Comparison of ENCODE assay signal across 1 cellular context in the genomic region with DNA sequence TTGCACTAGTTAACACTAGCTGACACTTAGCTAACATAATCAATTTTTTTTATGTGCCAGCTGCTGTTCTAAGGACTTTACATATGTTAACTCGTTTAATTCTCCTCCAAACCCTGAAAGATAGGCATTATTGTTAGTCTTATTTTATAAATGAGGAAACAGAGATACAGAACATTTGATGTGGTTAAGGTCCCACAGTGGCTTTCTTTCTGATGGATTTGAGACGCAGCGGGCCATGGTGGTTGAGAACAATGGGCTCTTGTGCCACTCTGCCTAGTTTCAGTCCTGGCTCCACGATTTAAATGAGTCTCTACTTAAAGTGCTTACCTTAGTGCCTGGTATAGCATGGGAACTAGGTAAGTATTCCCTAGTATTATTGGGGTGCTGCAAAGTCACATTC.
A peak's percentile ranks its signal among the peaks of the same experiment; 100 is the strongest.
TF ChIP-seq lines count a peak whose summit lies in the region.

No MANE protein-coding gene starts in this region.

TF ChIP-seq in H1, 55 proteins besides CTCF, POLR2A, EP300 and RAD21 (continued from another document):
- TF ChIP-seq, protein P1, sequence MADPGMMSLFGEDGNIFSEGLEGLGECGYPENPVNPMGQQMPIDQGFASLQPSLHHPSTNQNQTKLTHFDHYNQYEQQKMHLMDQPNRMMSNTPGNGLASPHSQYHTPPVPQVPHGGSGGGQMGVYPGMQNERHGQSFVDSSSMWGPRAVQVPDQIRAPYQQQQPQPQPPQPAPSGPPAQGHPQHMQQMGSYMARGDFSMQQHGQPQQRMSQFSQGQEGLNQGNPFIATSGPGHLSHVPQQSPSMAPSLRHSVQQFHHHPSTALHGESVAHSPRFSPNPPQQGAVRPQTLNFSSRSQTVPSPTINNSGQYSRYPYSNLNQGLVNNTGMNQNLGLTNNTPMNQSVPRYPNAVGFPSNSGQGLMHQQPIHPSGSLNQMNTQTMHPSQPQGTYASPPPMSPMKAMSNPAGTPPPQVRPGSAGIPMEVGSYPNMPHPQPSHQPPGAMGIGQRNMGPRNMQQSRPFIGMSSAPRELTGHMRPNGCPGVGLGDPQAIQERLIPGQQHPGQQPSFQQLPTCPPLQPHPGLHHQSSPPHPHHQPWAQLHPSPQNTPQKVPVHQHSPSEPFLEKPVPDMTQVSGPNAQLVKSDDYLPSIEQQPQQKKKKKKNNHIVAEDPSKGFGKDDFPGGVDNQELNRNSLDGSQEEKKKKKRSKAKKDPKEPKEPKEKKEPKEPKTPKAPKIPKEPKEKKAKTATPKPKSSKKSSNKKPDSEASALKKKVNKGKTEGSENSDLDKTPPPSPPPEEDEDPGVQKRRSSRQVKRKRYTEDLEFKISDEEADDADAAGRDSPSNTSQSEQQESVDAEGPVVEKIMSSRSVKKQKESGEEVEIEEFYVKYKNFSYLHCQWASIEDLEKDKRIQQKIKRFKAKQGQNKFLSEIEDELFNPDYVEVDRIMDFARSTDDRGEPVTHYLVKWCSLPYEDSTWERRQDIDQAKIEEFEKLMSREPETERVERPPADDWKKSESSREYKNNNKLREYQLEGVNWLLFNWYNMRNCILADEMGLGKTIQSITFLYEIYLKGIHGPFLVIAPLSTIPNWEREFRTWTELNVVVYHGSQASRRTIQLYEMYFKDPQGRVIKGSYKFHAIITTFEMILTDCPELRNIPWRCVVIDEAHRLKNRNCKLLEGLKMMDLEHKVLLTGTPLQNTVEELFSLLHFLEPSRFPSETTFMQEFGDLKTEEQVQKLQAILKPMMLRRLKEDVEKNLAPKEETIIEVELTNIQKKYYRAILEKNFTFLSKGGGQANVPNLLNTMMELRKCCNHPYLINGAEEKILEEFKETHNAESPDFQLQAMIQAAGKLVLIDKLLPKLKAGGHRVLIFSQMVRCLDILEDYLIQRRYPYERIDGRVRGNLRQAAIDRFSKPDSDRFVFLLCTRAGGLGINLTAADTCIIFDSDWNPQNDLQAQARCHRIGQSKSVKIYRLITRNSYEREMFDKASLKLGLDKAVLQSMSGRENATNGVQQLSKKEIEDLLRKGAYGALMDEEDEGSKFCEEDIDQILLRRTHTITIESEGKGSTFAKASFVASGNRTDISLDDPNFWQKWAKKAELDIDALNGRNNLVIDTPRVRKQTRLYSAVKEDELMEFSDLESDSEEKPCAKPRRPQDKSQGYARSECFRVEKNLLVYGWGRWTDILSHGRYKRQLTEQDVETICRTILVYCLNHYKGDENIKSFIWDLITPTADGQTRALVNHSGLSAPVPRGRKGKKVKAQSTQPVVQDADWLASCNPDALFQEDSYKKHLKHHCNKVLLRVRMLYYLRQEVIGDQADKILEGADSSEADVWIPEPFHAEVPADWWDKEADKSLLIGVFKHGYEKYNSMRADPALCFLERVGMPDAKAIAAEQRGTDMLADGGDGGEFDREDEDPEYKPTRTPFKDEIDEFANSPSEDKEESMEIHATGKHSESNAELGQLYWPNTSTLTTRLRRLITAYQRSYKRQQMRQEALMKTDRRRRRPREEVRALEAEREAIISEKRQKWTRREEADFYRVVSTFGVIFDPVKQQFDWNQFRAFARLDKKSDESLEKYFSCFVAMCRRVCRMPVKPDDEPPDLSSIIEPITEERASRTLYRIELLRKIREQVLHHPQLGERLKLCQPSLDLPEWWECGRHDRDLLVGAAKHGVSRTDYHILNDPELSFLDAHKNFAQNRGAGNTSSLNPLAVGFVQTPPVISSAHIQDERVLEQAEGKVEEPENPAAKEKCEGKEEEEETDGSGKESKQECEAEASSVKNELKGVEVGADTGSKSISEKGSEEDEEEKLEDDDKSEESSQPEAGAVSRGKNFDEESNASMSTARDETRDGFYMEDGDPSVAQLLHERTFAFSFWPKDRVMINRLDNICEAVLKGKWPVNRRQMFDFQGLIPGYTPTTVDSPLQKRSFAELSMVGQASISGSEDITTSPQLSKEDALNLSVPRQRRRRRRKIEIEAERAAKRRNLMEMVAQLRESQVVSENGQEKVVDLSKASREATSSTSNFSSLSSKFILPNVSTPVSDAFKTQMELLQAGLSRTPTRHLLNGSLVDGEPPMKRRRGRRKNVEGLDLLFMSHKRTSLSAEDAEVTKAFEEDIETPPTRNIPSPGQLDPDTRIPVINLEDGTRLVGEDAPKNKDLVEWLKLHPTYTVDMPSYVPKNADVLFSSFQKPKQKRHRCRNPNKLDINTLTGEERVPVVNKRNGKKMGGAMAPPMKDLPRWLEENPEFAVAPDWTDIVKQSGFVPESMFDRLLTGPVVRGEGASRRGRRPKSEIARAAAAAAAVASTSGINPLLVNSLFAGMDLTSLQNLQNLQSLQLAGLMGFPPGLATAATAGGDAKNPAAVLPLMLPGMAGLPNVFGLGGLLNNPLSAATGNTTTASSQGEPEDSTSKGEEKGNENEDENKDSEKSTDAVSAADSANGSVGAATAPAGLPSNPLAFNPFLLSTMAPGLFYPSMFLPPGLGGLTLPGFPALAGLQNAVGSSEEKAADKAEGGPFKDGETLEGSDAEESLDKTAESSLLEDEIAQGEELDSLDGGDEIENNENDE (IDR thresholded peaks at IDR 0.05; ENCODE audit: insufficient replicate concordance, low read length), result peak; percentile 39
